8 cellular contexts compared by ENCODE assay signal in genomic region chr22:36331912-36332622, GRCh38. TPM values are rescaled to one million over a fixed set of nuclear protein-coding genes. Genes with fewer than 3 reads are reported as not detected.
DNase-seq lines count a peak whose midpoint lies in the region; ATAC-seq and TF ChIP-seq lines count a peak whose summit lies in the region.

No MANE protein-coding gene starts in this region.

- H3K27ac ChIP-seq in Karpas-422 (ENCODE audit: low read length): peak overlapping the region; percentile 86
- peak overlapping the region; percentile 99 for H3K27ac ChIP-seq in mesodermal cell (ENCODE audit: low read depth, low read length, severe bottlenecking)
- H3K27ac ChIP-seq in testis: peak overlapping the region; percentile 74 to 92

- peak overlapping the region; percentile 56 for H3K4me3 ChIP-seq in Karpas-422 (ENCODE audit: low read length)
- no peak overlapping the region for H3K4me3 ChIP-seq in mesodermal cell (ENCODE audit: extremely low read depth, insufficient read depth, low read length, poor library complexity, severe bottlenecking)
- no peak overlapping the region for H3K4me3 ChIP-seq in testis

- H3K9me3 ChIP-seq in Karpas-422 (ENCODE audit: low read length) (no peaks in the 10 kb centered on the region), mesodermal cell (ENCODE audit: control insufficient read depth, low read length) (no peaks in the 10 kb centered on the region), testis (no peaks in the 10 kb centered on the region)

- 84 to 90% methylated on average over 11 to 12 of the region's 15 CpGs for WGBS in mesodermal cell (ENCODE audit: insufficient coverage in 2 of 2), 2 experiments
- WGBS in testis, 2 donors: 31 to 49% methylated on average over 8 to 15 of the region's 15 CpGs

- H3K9me2 ChIP-seq in Karpas-422 (replicated peaks; ENCODE audit: insufficient read depth, low read length): no peaks in the 10 kb centered on the region

- H3K4me1 ChIP-seq in Karpas-422 (ENCODE audit: low read length) (peaks cover 85% of the 10 kb centered on the region), mesodermal cell (ENCODE audit: control insufficient read depth, insufficient read depth, low read length, poor library complexity, severe bottlenecking) (peaks cover 93% of the 10 kb centered on the region), testis (peaks cover 84% of the 10 kb centered on the region)

- no peak for TF ChIP-seq POLR2A in testis (IDR thresholded peaks at IDR 0.05)

- H3K36me3 Mint-ChIP-seq in dendritic cell treated with granulocyte-macrophage colony-stimulating factor and Interleukin-4, amounts not matched to agents 40 ng/mL and 50 ng/mL, for 4 days (ENCODE audit: low read depth): peaks cover 96% of the 10 kb centered on the region

- H3K9me3 Mint-ChIP-seq in dendritic cell treated with granulocyte-macrophage colony-stimulating factor and Interleukin-4, amounts not matched to agents 40 ng/mL and 50 ng/mL, for 4 days: no peaks in the 10 kb centered on the region

- H3K4me2 ChIP-seq in Karpas-422 (ENCODE audit: low read depth, low read length, poor library complexity, severe bottlenecking): peak overlapping the region; percentile 59

- no peak for TF ChIP-seq CTCF in testis (IDR thresholded peaks at IDR 0.05)

- no peaks in the 10 kb centered on the region for H3K27me3 Mint-ChIP-seq in dendritic cell treated with granulocyte-macrophage colony-stimulating factor and Interleukin-4, amounts not matched to agents 40 ng/mL and 50 ng/mL, for 4 days

- peak overlapping the region; percentile 88 for H3K27ac Mint-ChIP-seq in dendritic cell treated with granulocyte-macrophage colony-stimulating factor and Interleukin-4, amounts not matched to agents 40 ng/mL and 50 ng/mL, for 4 days

- peaks cover 86% of the 10 kb centered on the region for H3K79me2 ChIP-seq in Karpas-422 (ENCODE audit: low read length)

- H4K20me1 ChIP-seq in Karpas-422 (ENCODE audit: insufficient read depth, low read depth, low read length): peaks cover 11% of the 10 kb centered on the region; the same call in 1 of the 2 replicates

- H3K36me3 ChIP-seq in Karpas-422 (ENCODE audit: insufficient read depth, low read length) (peaks cover 20% of the 10 kb centered on the region; the same call in 1 of the 2 replicates), mesodermal cell (ENCODE audit: control insufficient read depth, insufficient read depth, low read length) (peaks cover 68% of the 10 kb centered on the region), testis (ENCODE audit: low read depth, missing control alignments) (no peaks in the 10 kb centered on the region)

- no peak overlapping the region for H2AFZ ChIP-seq in Karpas-422 (ENCODE audit: low read length)

- peak overlapping the region; percentile 61 for H3K4me3 Mint-ChIP-seq in dendritic cell treated with granulocyte-macrophage colony-stimulating factor and Interleukin-4, amounts not matched to agents 40 ng/mL and 50 ng/mL, for 4 days

- DNase-seq in GDM1 (lab: John Stamatoyannopoulos, UW) (peak; percentile 71), Karpas-422 (peak; percentile 72), UCSD-AML1 (lab: John Stamatoyannopoulos, UW; ENCODE audit: unreplicated experiment) (peak; percentile 77), testis (peak; percentile 70)

- intact Hi-C loops in dendritic cell treated with granulocyte-macrophage colony-stimulating factor and Interleukin-4, amounts not matched to agents 40 ng/mL and 50 ng/mL, for 4 days (cut with micrococcal nuclease): loop anchor here (5.0 kb wide), 3 partner anchors 40 to 120 kb away; partner anchors contain the start of gene MYH9
- intact Hi-C loops in testis (cut with DNase I; ENCODE audit: low total_unique reads): no loop called here

- ATAC-seq in HG03095 (IDR thresholded peaks at IDR 0.05; ENCODE audit: unreplicated experiment) (no peak), HG02870 (IDR thresholded peaks at IDR 0.05; ENCODE audit: unreplicated experiment) (no peak)

- H3K27me3 ChIP-seq in Karpas-422 (ENCODE audit: low read length): no peaks in the 10 kb centered on the region
- no peaks in the 10 kb centered on the region for H3K27me3 ChIP-seq in testis

- H3K9ac ChIP-seq in Karpas-422 (ENCODE audit: low read length): peak overlapping the region; percentile 64

- H3K4me1 Mint-ChIP-seq in dendritic cell treated with granulocyte-macrophage colony-stimulating factor and Interleukin-4, amounts not matched to agents 40 ng/mL and 50 ng/mL, for 4 days (ENCODE audit: low read depth): peaks cover 89% of the 10 kb centered on the region

RNA-seq across cellular contexts. Expression of gene MYH9, which starts 55.7 kb away (rescaled TPM):
- total RNA-seq in Karpas-422 (2014; rRNA removed; shearing (Covaris generic); ENCODE audit: low replicate concordance): 57.5 and 95.1 TPM in 2 replicates
- 360 TPM for polyA plus RNA-seq in mesodermal cell (2013, experiment 1 of 2)
- polyA plus RNA-seq in mesodermal cell (2013, experiment 2 of 2): 289 TPM
- 100 to 1,000 TPM; 141 to 146 TPM for total RNA-seq in testis
- polyA plus RNA-seq in testis (ENCODE audit: insufficient read depth, low read depth, low replicate concordance): 129 TPM
